ENCODE assay signal across 8 cellular contexts in the genomic region with DNA sequence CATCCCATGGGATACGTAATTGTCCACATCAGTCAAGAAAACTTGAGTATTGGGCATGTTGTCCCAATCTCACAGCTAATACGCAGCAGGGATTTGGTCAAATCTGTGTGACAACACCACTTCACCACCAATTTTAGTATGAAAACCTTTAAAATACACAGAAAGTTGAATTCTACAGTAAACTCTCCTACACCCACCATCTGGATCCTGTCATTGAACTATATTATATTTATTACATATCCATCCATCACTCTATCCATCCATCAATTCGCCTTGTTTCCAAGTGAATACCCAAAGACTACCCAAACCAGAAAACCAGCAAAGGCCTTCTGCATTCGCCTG. TPM values are rescaled to one million over a fixed set of nuclear protein-coding genes. Genes with fewer than 3 reads are reported as not detected.
DNase-seq lines count a peak whose midpoint lies in the region; ATAC-seq and TF ChIP-seq lines count a peak whose summit lies in the region.

No MANE protein-coding gene starts in this region.

- no peaks in the 10 kb centered on the region for H3K36me3 Mint-ChIP-seq in CD14-positive monocyte

- intact Hi-C loops in CD14-positive monocyte (cut with micrococcal nuclease), result loop anchor here in 1 of 2 donors (1.0 kb wide), 1 partner anchor 28 kb away; the partner anchor contains the start of genes PJVK and PRKRA
- intact Hi-C loops in dorsolateral prefrontal cortex (cut with DNase I), result loop anchor here in 1 of 2 donors (10.0 kb wide), 1 partner anchor 284 kb away; the partner anchor contains the start of gene OSBPL6

- DNase-seq in CD14-positive monocyte (ENCODE audit: low spot score) (no peak), LNCaP clone FGC (ENCODE audit: low read depth) (no peak), dorsolateral prefrontal cortex (no peak), NCI-H526 (lab: John Stamatoyannopoulos, UW) (no peak), A172 (ENCODE audit: low spot score) (no peak)
- DNase-seq in activated CD4-positive, CD25-positive, alpha-beta regulatory T cell (lab: John Stamatoyannopoulos, UW), result no peak

- H3K27ac Mint-ChIP-seq in CD14-positive monocyte, result peak overlapping the region; percentile 97 to 100 (median 99)

- H3K27me3 ChIP-seq in dorsolateral prefrontal cortex (no peaks in the 10 kb centered on the region), neuron (ENCODE audit: insufficient read depth, low read length) (no peaks in the 10 kb centered on the region)

- peak overlapping the region; percentile 83 to 100 (median 98) for H3K27ac ChIP-seq in dorsolateral prefrontal cortex

- no peaks in the 10 kb centered on the region for H3K36me3 ChIP-seq in neuron (ENCODE audit: insufficient read depth, low read length)

- peaks cover 18% of the 10 kb centered on the region for H3K4me1 ChIP-seq in neuron (ENCODE audit: insufficient read depth, low read length)

- no peaks in the 10 kb centered on the region for H3K9me3 ChIP-seq in neuron (ENCODE audit: low read length)

- peak; percentile 75 for TF ChIP-seq CTCF in CD14-positive monocyte (IDR thresholded peaks at IDR 0.05)
- no peak for TF ChIP-seq CTCF in LNCaP clone FGC (IDR thresholded peaks at IDR 0.05; ENCODE audit: control insufficient read depth, extremely low read depth, insufficient read depth)
- peak in 2 of 56 donors; percentile 5 to 6 for TF ChIP-seq CTCF in dorsolateral prefrontal cortex (IDR thresholded peaks at IDR 0.05 in 54 of 56, conservative IDR thresholded peaks at IDR 0.05 in 2 of 56; ENCODE audit: low read depth in 1 of 56, partially characterized antibody in 56 of 56)

- H3K27me3 Mint-ChIP-seq in CD14-positive monocyte (ENCODE audit: low read depth in 3 of 3), result no peaks in the 10 kb centered on the region

- H3K4me1 Mint-ChIP-seq in CD14-positive monocyte, result peaks cover 38% of the 10 kb centered on the region

- H3K4me3 ChIP-seq in LNCaP clone FGC (ENCODE audit: low read depth, low read length) (peak overlapping the region; percentile 74), dorsolateral prefrontal cortex (peak overlapping the region; percentile 51 to 94 (median 78)), neuron (ENCODE audit: low read length) (peak overlapping the region; percentile 74)

- peak overlapping the region; percentile 59 for H2AFZ ChIP-seq in neuron (ENCODE audit: low read depth, low read length)

- no peak for ATAC-seq in GM21423 (IDR thresholded peaks at IDR 0.05; ENCODE audit: unreplicated experiment)

- H3K9me3 Mint-ChIP-seq in CD14-positive monocyte, result no peaks in the 10 kb centered on the region

- H3K4me3 Mint-ChIP-seq in CD14-positive monocyte, result peak overlapping the region; percentile 95 to 98

RNA-seq across cellular contexts. Expression of gene FKBP7, which starts 0.8 kb away (rescaled TPM):
- 1 to 10 TPM in 1 of 2 donors, under 1 TPM in 1; 0.57 to 1.6 TPM for polyA plus RNA-seq in CD14-positive monocyte
- 1 to 10 TPM in 116 of 120 experiments, under 1 TPM in 4; 0.76 to 7.8 (median 3.0) TPM for total RNA-seq in dorsolateral prefrontal cortex
- 3.6 and 10.5 TPM in 2 replicates for total RNA-seq in A172 (2014; rRNA removed; shearing (Covaris generic))

RNA-seq across cellular contexts. Expression of gene PLEKHA3, which starts 1.0 kb away (rescaled TPM):
- polyA plus RNA-seq in CD14-positive monocyte, result 10 to 100 TPM; 13.4 to 14.1 TPM
- 10 to 100 TPM; 23.8 to 61.8 (median 37.5) TPM for total RNA-seq in dorsolateral prefrontal cortex
- total RNA-seq in A172 (2014; rRNA removed; shearing (Covaris generic)), result 34.4 and 63.0 TPM in 2 replicates

RNA-seq across cellular contexts. Expression of gene PJVK, which starts 28.1 kb away (rescaled TPM):
- polyA plus RNA-seq in CD14-positive monocyte, result not detected
- total RNA-seq in dorsolateral prefrontal cortex, result 10 to 100 TPM in 20 of 120 experiments, 1 to 10 TPM in 100; 3.6 to 14.0 (median 7.5) TPM
- total RNA-seq in A172 (2014; rRNA removed; shearing (Covaris generic)), result 0.31 and 0.55 TPM in 2 replicates

RNA-seq across cellular contexts. Expression of gene PRKRA, which starts 28.3 kb away (rescaled TPM):
- polyA plus RNA-seq in CD14-positive monocyte, result 10 to 100 TPM; 35.4 to 35.8 TPM
- total RNA-seq in dorsolateral prefrontal cortex, result 10 to 100 TPM; 39.3 to 68.9 (median 53.3) TPM
- total RNA-seq in A172 (2014; rRNA removed; shearing (Covaris generic)), result 52.5 and 71.6 TPM in 2 replicates
